ENCODE assay signal across 8 cellular contexts in genomic region chr2:32008811-32009478, GRCh38. TPM values are rescaled to one million over a fixed set of nuclear protein-coding genes. Genes with fewer than 3 reads are reported as not detected.
DNase-seq lines count a peak whose midpoint lies in the region; ATAC-seq, FAIRE-seq and TF ChIP-seq lines count a peak whose summit lies in the region.

No MANE protein-coding gene starts in this region.

- TF ChIP-seq CTCF in right atrium auricular region (IDR thresholded peaks at IDR 0.05) (no peak), transverse colon (IDR thresholded peaks at IDR 0.05) (no peak)

- in situ Hi-C loops in transverse colon (cut with MboI; ENCODE audit: low pct_ligation_motif_present in 1 of 4, low pct_unique_long_range_greater_than_20kb in 1 of 4, low sequenced_read_pairs in 3 of 4) = no loop called here

- DNase-seq in right atrium auricular region (ENCODE audit: low spot score) (no peak), left cardiac atrium (no peak), OCI-M1 (lab: John Stamatoyannopoulos, UW) (peak; percentile 66), cerebellar cortex (ENCODE audit: low spot score) (peak; percentile 25), transverse colon (peak; percentile 16), RCC 7860 (ENCODE audit: low spot score) (no peak)

- H3K9me3 ChIP-seq in right atrium auricular region (no peaks in the 10 kb centered on the region), mesodermal cell (ENCODE audit: control insufficient read depth, low read length) (no peaks in the 10 kb centered on the region), transverse colon (no peaks in the 10 kb centered on the region)

- TF ChIP-seq POLR2A in transverse colon (IDR thresholded peaks at IDR 0.05) = no peak

- H3K27ac ChIP-seq in right atrium auricular region = peak overlapping the region; percentile 89
- H3K27ac ChIP-seq in mesodermal cell (ENCODE audit: low read depth, low read length, severe bottlenecking) = peak overlapping the region; percentile 80
- peak overlapping the region; percentile 95 to 98 (median 96) for H3K27ac ChIP-seq in transverse colon

- H3K27me3 ChIP-seq in right atrium auricular region (no peaks in the 10 kb centered on the region), transverse colon (no peaks in the 10 kb centered on the region)

- TF ChIP-seq EP300 in transverse colon (IDR thresholded peaks at IDR 0.05; ENCODE audit: low read depth) = no peak

- peaks cover 0 to 22% of the 10 kb centered on the region in 2 donors for H3K4me1 ChIP-seq in right atrium auricular region
- peaks cover 2% of the 10 kb centered on the region for H3K4me1 ChIP-seq in mesodermal cell (ENCODE audit: control insufficient read depth, insufficient read depth, low read length, poor library complexity, severe bottlenecking)
- H3K4me1 ChIP-seq in transverse colon = peaks cover 0 to 38% (median 28%) of the 10 kb centered on the region in 4 donors

- H3K36me3 ChIP-seq in right atrium auricular region (no peaks in the 10 kb centered on the region), mesodermal cell (ENCODE audit: control insufficient read depth, insufficient read depth, low read length) (peaks cover 8% of the 10 kb centered on the region), transverse colon (no peaks in the 10 kb centered on the region)

- FAIRE-seq in RCC 7860 (lab: Jason Lieb, UNC) = no peak

- ATAC-seq in left cardiac atrium (no peak), GM21786 (IDR thresholded peaks at IDR 0.05; ENCODE audit: unreplicated experiment) (no peak)

- H3K4me3 ChIP-seq in right atrium auricular region (peak overlapping the region; percentile 73 to 92), mesodermal cell (ENCODE audit: extremely low read depth, insufficient read depth, low read length, poor library complexity, severe bottlenecking) (peak overlapping the region; percentile 83), transverse colon (peak overlapping the region; percentile 70 to 92 (median 82))

- WGBS in mesodermal cell (ENCODE audit: insufficient coverage in 2 of 2), 2 experiments = 4 to 9% methylated on average over 6 to 7 of the region's 9 CpGs
- 0 to 8% methylated on average over 2 to 9 of the region's 9 CpGs for WGBS in transverse colon (ENCODE audit: low coverage in 1 of 2), 2 donors

- intact Hi-C loops in left cardiac atrium (cut with DNase I) = no loop called here
- intact Hi-C loops in transverse colon (cut with DNase I; ENCODE audit: low total_unique reads) = no loop called here

RNA-seq across cellular contexts. Expression of gene MEMO1, which starts 1.9 kb away (rescaled TPM):
- 10 to 100 TPM; 20.9 to 26.1 TPM for total RNA-seq in right atrium auricular region
- 10 to 100 TPM; 33.1 to 37.5 TPM for total RNA-seq in left cardiac atrium
- 63.2 TPM for polyA plus RNA-seq in mesodermal cell (2013, experiment 1 of 2)
- 64.6 TPM for polyA plus RNA-seq in mesodermal cell (2013, experiment 2 of 2)
- total RNA-seq in transverse colon = 10 to 100 TPM in 3 of 4 donors, 1 to 10 TPM in 1; 7.5 to 25.1 (median 17.0) TPM

RNA-seq across cellular contexts. Expression of gene DPY30, which starts 30.7 kb away (rescaled TPM):
- total RNA-seq in right atrium auricular region (10 to 100 TPM; 40.8 to 49.8 TPM), left cardiac atrium (10 to 100 TPM; 37.3 to 39.9 TPM), transverse colon (10 to 100 TPM in 3 of 4 donors, not detected in 1; 19.7 to 52.9 (median 42.6) TPM)
- polyA plus RNA-seq in mesodermal cell (2013, experiment 1 of 2) = 125 TPM
- polyA plus RNA-seq in mesodermal cell (2013, experiment 2 of 2) = 147 TPM

RNA-seq across cellular contexts. Expression of gene SPAST, which starts 54.4 kb away (rescaled TPM):
- total RNA-seq in right atrium auricular region = 1 to 10 TPM; 6.7 to 9.0 TPM
- 1 to 10 TPM; 8.0 to 9.2 TPM for total RNA-seq in left cardiac atrium
- polyA plus RNA-seq in mesodermal cell (2013, experiment 1 of 2) = 23.4 TPM
- 21.4 TPM for polyA plus RNA-seq in mesodermal cell (2013, experiment 2 of 2)
- 10 to 100 TPM; 15.3 to 26.7 (median 21.2) TPM for total RNA-seq in transverse colon

Comparison
In these comparisons a context has a peak if more than half of its experiments do, and no peak if none do; other contexts are left out.
1. DNase-seq: peak in OCI-M1 (single experiment), cerebellar cortex (single experiment) and transverse colon (single experiment); none in right atrium auricular region (single experiment), left cardiac atrium (single experiment) and RCC 7860 (single experiment).
2. Peak in every context shown above with its lines, with median percentiles within 50 percentile points of each other: H3K27ac ChIP-seq and H3K4me3 ChIP-seq.